Comparison of ENCODE assay signal across 28 cellular contexts in genomic region chr9:105307731-105308130, GRCh38.
DNase-seq lines count a peak whose midpoint lies in the region; ATAC-seq and TF ChIP-seq lines count a peak whose summit lies in the region.
"Had no signal": no experiment of that assay in that cellular context is flagged by ENCODE, and none has a peak within 500 bp of the region (broad histone marks: within the 10 kb centered on the region; RNA-seq: fewer than 3 reads in every experiment).

No MANE protein-coding gene starts in this region.

- no peaks in the 10 kb centered on the region for H3K9me3 ChIP-seq in cardiac muscle cell (ENCODE audit: low read depth)
- H3K9me3 ChIP-seq in effector memory CD4-positive, alpha-beta T cell (ENCODE audit: control insufficient read depth, low read length) = no peaks in the 10 kb centered on the region
- no peaks in the 10 kb centered on the region for H3K9me3 ChIP-seq in right lobe of liver
- H3K9me3 ChIP-seq: adrenal gland, esophagus muscularis mucosa, sigmoid colon, thoracic aorta, uterus had no signal

- TF ChIP-seq CTCF in cardiac muscle cell (IDR thresholded peaks at IDR 0.05; ENCODE audit: low read depth, low read length) (no peak), right lobe of liver (IDR thresholded peaks at IDR 0.05) (no peak)

- peak overlapping the region; percentile 13 for H3K27ac ChIP-seq in cardiac muscle cell
- peak overlapping the region; percentile 99 for H3K27ac ChIP-seq in angular gyrus (ENCODE audit: low read depth, low read length)
- H3K27ac ChIP-seq in effector memory CD4-positive, alpha-beta T cell (ENCODE audit: insufficient read depth, low read length, poor library complexity, severe bottlenecking) = no peak overlapping the region
- H3K27ac ChIP-seq in right lobe of liver = no peak overlapping the region
- H3K27ac ChIP-seq: adrenal gland, coronary artery, esophagus muscularis mucosa, sigmoid colon, thoracic aorta, uterus had no signal

- H3K27me3 ChIP-seq in cardiac muscle cell (no peaks in the 10 kb centered on the region), right lobe of liver (no peaks in the 10 kb centered on the region)
- no peaks in the 10 kb centered on the region for H3K27me3 ChIP-seq in effector memory CD4-positive, alpha-beta T cell (replicated peaks; ENCODE audit: control insufficient read depth, insufficient read depth, low read length, poor library complexity, severe bottlenecking)
- H3K27me3 ChIP-seq: adrenal gland, esophagus muscularis mucosa, sigmoid colon, uterus had no signal

- no peaks in the 10 kb centered on the region for H3K36me3 ChIP-seq in cardiac muscle cell
- no peaks in the 10 kb centered on the region for H3K36me3 ChIP-seq in effector memory CD4-positive, alpha-beta T cell (ENCODE audit: control insufficient read depth, insufficient read depth, low read length)
- H3K36me3 ChIP-seq in right lobe of liver = no peaks in the 10 kb centered on the region
- H3K36me3 ChIP-seq: adrenal gland, sigmoid colon, thoracic aorta, uterus had no signal

- ATAC-seq in Right ventricle myocardium inferior = no peak
- ATAC-seq in right lobe of liver = no peak
- ATAC-seq in GM18505 (IDR thresholded peaks at IDR 0.05; ENCODE audit: unreplicated experiment) = no peak
- ATAC-seq: CD8-positive, alpha-beta T cell; Panc1; stimulated activated memory B cell treated with anti-CD40 and anti-IgM and Interleukin-4, amounts not matched to agents 10 μg/mL and 1 μg/mL and 100 μg/mL, for 72 hours; WTC11 had no signal

- intact Hi-C loops in Right ventricle myocardium inferior (cut with DNase I) (no loop called here), right lobe of liver (cut with DNase I) (no loop called here)

- no peak for TF ChIP-seq POLR2A in right lobe of liver (IDR thresholded peaks at IDR 0.05)
- no peak for TF ChIP-seq POLR2A in GM18505 (IDR thresholded peaks at IDR 0.05; ENCODE audit: borderline replicate concordance, extremely low read depth, insufficient read depth, insufficient read length)

- DNase-seq in cardiac muscle cell (ENCODE audit: low read depth in 1 of 2, low spot score in 1 of 2) = no peak
- DNase-seq in Right ventricle myocardium inferior (ENCODE audit: missing footprints) = no peak
- peak; percentile 44 for DNase-seq in myocyte (ENCODE audit: low read depth)
- no peak for DNase-seq in NCI-H226
- DNase-seq in effector memory CD4-positive, alpha-beta T cell = no peak
- DNase-seq in right lobe of liver = no peak
- DNase-seq: 8988T; activated CD4-positive, alpha-beta T cell treated with anti-CD3 and anti-CD28 coated beads, Interleukin-2, amount 50 U/mL, for 4 hours; activated naive CD4-positive, alpha-beta T cell treated with anti-CD3 and anti-CD28 coated beads for 36 hours; adrenal gland; AML-193; CD8-positive, alpha-beta T cell; NCI-H2171 treated with DMSO at 0.1 percent for 48 hours; NCI-H524; SHP77 treated with DMSO at 0.1 percent for 48 hours; sigmoid colon; stimulated activated CD4-positive, alpha-beta T cell treated with anti-CD3 and anti-CD28 coated beads, Interleukin-4, amount 100 ng/mL, for 4 hours; SW 1271; T1000; uterus had no signal

- H3K4me3 ChIP-seq in cardiac muscle cell (no peak overlapping the region), right lobe of liver (no peak overlapping the region)
- H3K4me3 ChIP-seq in effector memory CD4-positive, alpha-beta T cell (ENCODE audit: insufficient read depth, low read depth, low read length, poor library complexity, severe bottlenecking) = no peak overlapping the region
- H3K4me3 ChIP-seq: adrenal gland, coronary artery, esophagus muscularis mucosa, sigmoid colon, thoracic aorta, uterus had no signal

- H3K4me1 ChIP-seq in cardiac muscle cell (ENCODE audit: low read depth) (peaks cover 24% of the 10 kb centered on the region), right lobe of liver (peaks cover 0 to 5% (median 0%) of the 10 kb centered on the region in 4 donors)
- H3K4me1 ChIP-seq in effector memory CD4-positive, alpha-beta T cell (ENCODE audit: control insufficient read depth, insufficient read depth, low read length, poor library complexity, severe bottlenecking) = no peaks in the 10 kb centered on the region
- H3K4me1 ChIP-seq: uterus had no signal

Comparison
In these comparisons a context has a peak if more than half of its experiments do, and no peak if none do; other contexts are left out.
1. H3K27ac ChIP-seq: peak in cardiac muscle cell (single experiment) and angular gyrus (single experiment); none in effector memory CD4-positive, alpha-beta T cell (single experiment) and right lobe of liver (0 of 3).